In genomic region chr4:182582245-182582644, GRCh38 we compare ENCODE assay signal across 19 cellular contexts.
DNase-seq lines count a peak whose midpoint lies in the region; ATAC-seq, FAIRE-seq and TF ChIP-seq lines count a peak whose summit lies in the region.
"Had no signal": no experiment of that assay in that cellular context is flagged by ENCODE, and none has a peak within 500 bp of the region (broad histone marks: within the 10 kb centered on the region; RNA-seq: fewer than 3 reads in every experiment).

No MANE protein-coding gene starts in this region.

- no peak for FAIRE-seq in K562 (lab: Jason Lieb, UNC)
- FAIRE-seq: H54 had no signal

- TF ChIP-seq RAD21 in Ishikawa (IDR thresholded peaks at IDR 0.05; ENCODE audit: low read depth) (no peak), K562 (CRISPR knock-in tag; conservative IDR thresholded peaks at IDR 0.05 in 1 of 2, IDR thresholded peaks at IDR 0.05 in 1 of 2) (no peak)

- H3K9me3 ChIP-seq in K562 (replicated peaks; ENCODE audit: control insufficient read depth, insufficient read depth, low read depth, low read length): no peaks in the 10 kb centered on the region
- H3K9me3 ChIP-seq: SJSA1 had no signal

- TF ChIP-seq EP300 in Ishikawa (IDR thresholded peaks at IDR 0.05; ENCODE audit: borderline replicate concordance) (no peak), K562 (IDR thresholded peaks at IDR 0.05; ENCODE audit: low read length) (no peak)

- 2% methylated on average over 4 of the region's 4 CpGs for WGBS in K562 (ENCODE audit: insufficient coverage, low coverage, missing lambda C conversion rate)

- no peak overlapping the region for H3K27ac ChIP-seq in K562 (ENCODE audit: extremely low read depth, low read depth, low read length)
- H3K27ac ChIP-seq in foreskin keratinocyte: no peak overlapping the region
- H3K27ac ChIP-seq: C4-2B, SJSA1 had no signal

- no peaks in the 10 kb centered on the region for H3K36me3 ChIP-seq in K562 (ENCODE audit: control insufficient read depth, insufficient read depth, low read length)
- H3K36me3 ChIP-seq: SJSA1 had no signal

- no peak overlapping the region for H3K4me3 ChIP-seq in K562
- H3K4me3 ChIP-seq: SJSA1 had no signal

- intact Hi-C loops in K562 (cut with micrococcal nuclease): no loop called here

- H3K9ac ChIP-seq in K562 (ENCODE audit: insufficient read depth in 1 of 2, low read depth in 2 of 2, low read length in 2 of 2): no peak overlapping the region

- in situ Hi-C loops in K562 (cut with MboI): no loop called here

- no peak overlapping the region for H2AFZ ChIP-seq in K562 (ENCODE audit: low read depth, low read length)

- CTCF ChIA-PET in K562 (lab: Yijun Ruan, JAX; ENCODE audit: low intra/inter-chr PET ratio): no interaction called here

- no peaks in the 10 kb centered on the region for H3K79me2 ChIP-seq in K562 (ENCODE audit: control insufficient read depth, insufficient read depth, low read length)

- H3K4me1 ChIP-seq in K562 (replicated peaks in 1 of 2; ENCODE audit: control insufficient read depth in 2 of 2, insufficient read depth in 2 of 2, low read length in 2 of 2): no peaks in the 10 kb centered on the region
- no peaks in the 10 kb centered on the region for H3K4me1 ChIP-seq in foreskin keratinocyte

- H3K9me1 ChIP-seq in K562 (ENCODE audit: control insufficient read depth, insufficient read depth, low read length): no peaks in the 10 kb centered on the region

- H4K20me1 ChIP-seq in K562 (replicated peaks; ENCODE audit: control insufficient read depth, insufficient read depth, low read length): no peaks in the 10 kb centered on the region

- no TSS peak for BruUV-seq in K562 (replicated peaks; lab: Mats Ljungman, UMichigan)

- ATAC-seq in K562 (no peak), foreskin keratinocyte (peak; percentile 49), HG03520 (IDR thresholded peaks at IDR 0.05; ENCODE audit: unreplicated experiment) (no peak)

- no peak overlapping the region for H3K4me2 ChIP-seq in K562 (ENCODE audit: insufficient read depth, low read length)

- no peak for TF ChIP-seq CTCF in K562 (IDR thresholded peaks at IDR 0.05 in 2 of 3, conservative IDR thresholded peaks at IDR 0.05 in 1 of 3; ENCODE audit: insufficient read depth in 2 of 3, low read depth in 1 of 3, low read length in 3 of 3)
- no peak for TF ChIP-seq CTCF in foreskin keratinocyte (conservative IDR thresholded peaks at IDR 0.05)

- H3K27me3 ChIP-seq in K562 (ENCODE audit: control insufficient read depth in 2 of 2, insufficient read depth in 2 of 2, low read length in 2 of 2) (no peaks in the 10 kb centered on the region), foreskin keratinocyte (no peaks in the 10 kb centered on the region)
- H3K27me3 ChIP-seq: SJSA1 had no signal

- no peak for TF ChIP-seq POLR2A in K562 (conservative IDR thresholded peaks at IDR 0.05)

- POLR2A ChIA-PET in K562 (lab: Yijun Ruan, JAX): no interaction called here

- DNase-seq in D341Med (ENCODE audit: low spot score) (peak; percentile 39), K562 (ENCODE audit: extremely low read depth in 1 of 4, low spot score in 3 of 4) (no peak), foreskin keratinocyte (peak; percentile 54 to 80), NCI-H2196 (lab: John Stamatoyannopoulos, UW; ENCODE audit: unreplicated experiment) (no peak), 8988T (no peak)
- no peak for DNase-seq in activated effector memory CD4-positive, alpha-beta T cell treated with Interleukin-2 at 50 U/mL for 16 hours
- DNase-seq: AML-193, DMS79 treated with DMSO at 0.1 percent for 48 hours, HFFc6, NCI-H1105 treated with DMSO at 0.1 percent for 48 hours, NCI-H1694 treated with DMSO at 0.1 percent for 48 hours, NCI-H2227 treated with DMSO at 0.1 percent for 48 hours, NCI-H510A treated with DMSO at 0.1 percent for 48 hours, NCI-H774 had no signal

TF ChIP-seq in Ishikawa, 13 proteins besides CTCF, POLR2A, EP300 and RAD21:
- peak; percentile 89 for TF ChIP-seq CEBPB (IDR thresholded peaks at IDR 0.05)
- TF ChIP-seq ZBTB7A (IDR thresholded peaks at IDR 0.05; ENCODE audit: low read depth): no peak

TF ChIP-seq in K562, 482 proteins besides CTCF, POLR2A, EP300 and RAD21:
- TF ChIP-seq CEBPG (CRISPR knock-in tag; IDR thresholded peaks at IDR 0.05): no peak
- TF ChIP-seq CEBPG (tag; conservative IDR thresholded peaks at IDR 0.05 in 1 of 2, IDR thresholded peaks at IDR 0.05 in 1 of 2): peak; percentile 40 to 95; a peak in 3 of 4 replicates
- no peak for TF ChIP-seq ESRRB (CRISPR knock-in tag; IDR thresholded peaks at IDR 0.05; ENCODE audit: borderline replicate concordance)
- TF ChIP-seq CEBPB (tag; IDR thresholded peaks at IDR 0.05): peak; percentile 89
- TF ChIP-seq NFYB (IDR thresholded peaks at IDR 0.05; ENCODE audit: extremely low read depth, insufficient read length): no peak
- TF ChIP-seq RBBP5 (IDR thresholded peaks at IDR 0.05; ENCODE audit: borderline replicate concordance, insufficient read depth, low read length, poor library complexity, severe bottlenecking): no peak
- TF ChIP-seq TAL1 (IDR thresholded peaks at IDR 0.05): no peak
- no peak for TF ChIP-seq ZZZ3 (IDR thresholded peaks at IDR 0.05)
- no peak for TF ChIP-seq TCFL5 (CRISPR knock-in tag; conservative IDR thresholded peaks at IDR 0.05)

Comparison
In these comparisons a context has a peak if more than half of its experiments do, and no peak if none do; other contexts are left out.
1. DNase-seq: peak in D341Med (single experiment) and foreskin keratinocyte (2 of 2); none in K562 (0 of 4), activated effector memory CD4-positive, alpha-beta T cell treated with Interleukin-2 at 50 U/mL for 16 hours (single experiment), NCI-H2196 (single experiment) and 8988T (single experiment).